Comparison of ENCODE assay signal across 6 cellular contexts in the genomic region with DNA sequence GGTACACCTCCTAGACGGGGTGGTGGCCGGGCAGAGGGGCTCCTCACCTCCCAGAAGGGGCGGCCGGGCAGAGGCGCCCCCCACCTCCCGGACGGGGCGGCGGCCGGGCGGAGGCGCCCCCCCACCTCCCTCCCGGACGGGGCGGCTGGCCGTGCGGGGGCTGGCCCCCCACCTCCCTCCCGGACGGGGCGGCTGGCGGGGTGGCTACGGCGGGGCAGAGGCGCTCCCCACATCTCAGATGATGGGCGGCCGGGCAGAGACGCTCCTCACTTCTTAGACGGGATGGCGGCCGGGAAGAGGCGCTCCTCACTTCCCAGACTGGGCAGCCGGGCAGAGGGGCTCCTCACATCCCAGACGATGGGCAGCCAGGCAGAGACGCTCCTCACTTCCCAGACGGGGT. TPM values are rescaled to one million over a fixed set of nuclear protein-coding genes. Genes with fewer than 3 reads are reported as not detected.
DNase-seq lines count a peak whose midpoint lies in the region; ATAC-seq, FAIRE-seq and TF ChIP-seq lines count a peak whose summit lies in the region.
"Not testable (repeated sequence)": the region's sequence is repeated elsewhere in the genome, so short reads cannot be mapped to it uniquely, and the experiment has no call there.

No MANE protein-coding gene starts in this region.

- H3K27ac ChIP-seq in K562 (ENCODE audit: extremely low read depth, low read depth, low read length); neural progenitor cell: not testable (repeated sequence)

- not testable (repeated sequence) for DNase-seq in Caco-2; activated CD8-positive, alpha-beta memory T cell treated with anti-CD3 and anti-CD28 coated beads, Interleukin-2, amount 10 ng/mL, durations not matched to agents 7 days and 5 days; K562 (ENCODE audit: extremely low read depth in 1 of 4, low spot score in 3 of 4); glutamatergic neuron; memory B cell (ENCODE audit: low spot score in 2 of 2); neural progenitor cell (ENCODE audit: low spot score)

- not testable (repeated sequence) for H3K9ac ChIP-seq in K562 (ENCODE audit: insufficient read depth in 1 of 2, low read depth in 2 of 2, low read length in 2 of 2); neural progenitor cell

- intact Hi-C loops in Caco-2 (cut with micrococcal nuclease; ENCODE audit: unreplicated experiment); K562 (cut with micrococcal nuclease): not testable (repeated sequence)

- TF ChIP-seq RAD21 in K562 (CRISPR knock-in tag; conservative IDR thresholded peaks at IDR 0.05 in 1 of 2, IDR thresholded peaks at IDR 0.05 in 1 of 2): not testable (repeated sequence)

- not testable (repeated sequence) for H3K27me3 Mint-ChIP-seq in Caco-2 (ENCODE audit: insufficient read depth, unreplicated experiment); activated CD8-positive, alpha-beta memory T cell treated with anti-CD3 and anti-CD28 coated beads, Interleukin-2, amount 10 ng/mL, durations not matched to agents 7 days and 5 days; memory B cell; neural progenitor cell (ENCODE audit: insufficient read depth, low read depth)
- H3K27me3 Mint-ChIP-seq in glutamatergic neuron (ENCODE audit: unreplicated experiment): peaks cover 11% of the 10 kb centered on the region

- CTCF ChIA-PET in Caco-2 (lab: Charles Lee); activated CD8-positive, alpha-beta memory T cell treated with anti-CD3 and anti-CD28 coated beads, Interleukin-2, amount 10 ng/mL, durations not matched to agents 7 days and 5 days (lab: Charles Lee); K562 (lab: Yijun Ruan, JAX; ENCODE audit: low intra/inter-chr PET ratio): not testable (repeated sequence)

- peaks cover 34% of the 10 kb centered on the region for H3K36me3 Mint-ChIP-seq in Caco-2 (ENCODE audit: insufficient read depth, unreplicated experiment)
- not testable (repeated sequence) for H3K36me3 Mint-ChIP-seq in activated CD8-positive, alpha-beta memory T cell treated with anti-CD3 and anti-CD28 coated beads, Interleukin-2, amount 10 ng/mL, durations not matched to agents 7 days and 5 days; glutamatergic neuron (ENCODE audit: unreplicated experiment); memory B cell
- H3K36me3 Mint-ChIP-seq in neural progenitor cell: peaks cover 13% of the 10 kb centered on the region

- H2AFZ ChIP-seq in K562 (ENCODE audit: low read depth, low read length); neural progenitor cell (replicated peaks): not testable (repeated sequence)

- not testable (repeated sequence) for H3K9me3 ChIP-seq in Caco-2; K562 (replicated peaks; ENCODE audit: control insufficient read depth, insufficient read depth, low read depth, low read length); neural progenitor cell (ENCODE audit: low read depth)

- H3K4me1 Mint-ChIP-seq in Caco-2 (ENCODE audit: low read depth, unreplicated experiment) (peaks cover 20% of the 10 kb centered on the region), glutamatergic neuron (ENCODE audit: low read depth, unreplicated experiment) (peaks cover 10% of the 10 kb centered on the region), memory B cell (peaks cover 19% of the 10 kb centered on the region), neural progenitor cell (peaks cover 18% of the 10 kb centered on the region)
- peaks cover 27% of the 10 kb centered on the region for H3K4me1 Mint-ChIP-seq in activated CD8-positive, alpha-beta memory T cell treated with anti-CD3 and anti-CD28 coated beads, Interleukin-2, amount 10 ng/mL, durations not matched to agents 7 days and 5 days

- BruUV-seq in Caco-2 (replicated peaks; lab: Mats Ljungman, UMichigan); K562 (replicated peaks; lab: Mats Ljungman, UMichigan): not testable (repeated sequence)

- not testable (repeated sequence) for H3K36me3 ChIP-seq in Caco-2 (ENCODE audit: control insufficient read depth, insufficient read depth, low read length); neural progenitor cell
- H3K36me3 ChIP-seq in K562 (ENCODE audit: control insufficient read depth, insufficient read depth, low read length): peaks cover 25% of the 10 kb centered on the region

- H3K4me2 ChIP-seq in K562 (ENCODE audit: insufficient read depth, low read length); neural progenitor cell: not testable (repeated sequence)

- not testable (repeated sequence) for H3K9me1 ChIP-seq in K562 (ENCODE audit: control insufficient read depth, insufficient read depth, low read length)

- ATAC-seq in activated CD8-positive, alpha-beta memory T cell treated with anti-CD3 and anti-CD28 coated beads, Interleukin-2, amount 10 ng/mL, durations not matched to agents 7 days and 5 days; K562; memory B cell (ENCODE audit: low read depth): not testable (repeated sequence)

- WGBS in K562 (ENCODE audit: insufficient coverage, low coverage, missing lambda C conversion rate): no CpG with 5 or more reads among the region's 35 CpGs

- TF ChIP-seq POLR2A in K562 (conservative IDR thresholded peaks at IDR 0.05): not testable (repeated sequence)

- H3K4me1 ChIP-seq in Caco-2, neural progenitor cell: not testable (repeated sequence)
- H3K4me1 ChIP-seq in K562 (replicated peaks in 1 of 2; ENCODE audit: control insufficient read depth in 2 of 2, insufficient read depth in 2 of 2, low read length in 2 of 2): peaks cover 27 to 28% of the 10 kb centered on the region in 2 experiments; a peak in 4 of 5 replicates

- POLR2A ChIA-PET in Caco-2 (lab: Charles Lee); K562 (lab: Yijun Ruan, JAX): not testable (repeated sequence)

- TF ChIP-seq CTCF in Caco-2 (IDR thresholded peaks at IDR 0.05; ENCODE audit: insufficient read depth in 1 of 2, low read depth in 1 of 2, low read length in 1 of 2, severe bottlenecking in 1 of 2, unreplicated experiment in 1 of 2); K562 (IDR thresholded peaks at IDR 0.05 in 2 of 3, conservative IDR thresholded peaks at IDR 0.05 in 1 of 3; ENCODE audit: insufficient read depth in 2 of 3, low read depth in 1 of 3, low read length in 3 of 3); glutamatergic neuron (IDR thresholded peaks at IDR 0.05; ENCODE audit: partially characterized antibody, unreplicated experiment); neural progenitor cell (IDR thresholded peaks at IDR 0.05): not testable (repeated sequence)

- H3K4me3 ChIP-seq in Caco-2 (ENCODE audit: low read depth, low read length); K562; neural progenitor cell: not testable (repeated sequence)

- in situ Hi-C loops in K562 (cut with MboI): not testable (repeated sequence)

- H3K79me2 ChIP-seq in K562 (ENCODE audit: control insufficient read depth, insufficient read depth, low read length): peaks cover 52% of the 10 kb centered on the region
- peaks cover 36% of the 10 kb centered on the region for H3K79me2 ChIP-seq in neural progenitor cell (ENCODE audit: low read depth)

- not testable (repeated sequence) for H3K27me3 ChIP-seq in Caco-2 (replicated peaks; ENCODE audit: control insufficient read depth, insufficient read depth, low read length); K562 (ENCODE audit: control insufficient read depth in 2 of 2, insufficient read depth in 2 of 2, low read length in 2 of 2); neural progenitor cell

- H3K9me3 Mint-ChIP-seq in Caco-2 (ENCODE audit: unreplicated experiment); activated CD8-positive, alpha-beta memory T cell treated with anti-CD3 and anti-CD28 coated beads, Interleukin-2, amount 10 ng/mL, durations not matched to agents 7 days and 5 days (ENCODE audit: low read depth); glutamatergic neuron (ENCODE audit: unreplicated experiment); memory B cell; neural progenitor cell: not testable (repeated sequence)

- not testable (repeated sequence) for TF ChIP-seq EP300 in K562 (IDR thresholded peaks at IDR 0.05; ENCODE audit: low read length)

- H3F3A ChIP-seq in neural progenitor cell (ENCODE audit: low read depth): peaks cover 16% of the 10 kb centered on the region

- peak overlapping the region; percentile 88 for H3K4me3 Mint-ChIP-seq in Caco-2 (ENCODE audit: unreplicated experiment)
- H3K4me3 Mint-ChIP-seq in activated CD8-positive, alpha-beta memory T cell treated with anti-CD3 and anti-CD28 coated beads, Interleukin-2, amount 10 ng/mL, durations not matched to agents 7 days and 5 days: peak overlapping the region; percentile 22
- H3K4me3 Mint-ChIP-seq in glutamatergic neuron (ENCODE audit: unreplicated experiment): peak overlapping the region; percentile 57
- peak overlapping the region; percentile 21 for H3K4me3 Mint-ChIP-seq in memory B cell
- peak overlapping the region; percentile 73 for H3K4me3 Mint-ChIP-seq in neural progenitor cell

- FAIRE-seq in K562 (lab: Jason Lieb, UNC): not testable (repeated sequence)

- not testable (repeated sequence) for H3K27ac Mint-ChIP-seq in Caco-2 (ENCODE audit: unreplicated experiment); activated CD8-positive, alpha-beta memory T cell treated with anti-CD3 and anti-CD28 coated beads, Interleukin-2, amount 10 ng/mL, durations not matched to agents 7 days and 5 days; memory B cell; neural progenitor cell
- peak overlapping the region; percentile 80 for H3K27ac Mint-ChIP-seq in glutamatergic neuron (ENCODE audit: unreplicated experiment)

- not testable (repeated sequence) for H4K20me1 ChIP-seq in K562 (replicated peaks; ENCODE audit: control insufficient read depth, insufficient read depth, low read length)
- peaks cover 12% of the 10 kb centered on the region for H4K20me1 ChIP-seq in neural progenitor cell (ENCODE audit: low read depth)

RNA-seq across cellular contexts. Expression of a gene that starts 2.1 kb away (rescaled TPM):
- 306 and 366 TPM in 2 replicates for total RNA-seq in Caco-2 (2022)
- 100 to 1,000 TPM; 108 to 163 TPM for total RNA-seq in activated CD8-positive, alpha-beta memory T cell treated with anti-CD3 and anti-CD28 coated beads, Interleukin-2, amount 10 ng/mL, durations not matched to agents 7 days and 5 days
- total RNA-seq in K562 (2011; cell fraction: chromatin; rRNA removed; ENCODE audit: low replicate concordance): 358 and 605 TPM in 2 replicates
- total RNA-seq in K562 (2011; cell fraction: nucleolus; rRNA removed): 442 and 449 TPM in 2 replicates
- 467 and 490 TPM in 2 replicates for total RNA-seq in K562 (2011; cell fraction: nucleoplasm; rRNA removed)
- 128 and 132 TPM in 2 replicates for total RNA-seq in K562 (2014; rRNA removed)
- total RNA-seq in K562 (2014; rRNA removed; fragmentation: Illumina TruSeq; extraction: Trizol): 95.2 and 104 TPM in 2 replicates
- 124 and 125 TPM in 2 replicates for total RNA-seq in K562 (2015; rRNA removed; fragmentation: Illumina TruSeq; extraction: Trizol)
- total RNA-seq in K562 (2021): 193 and 197 TPM in 2 replicates
- polyA plus RNA-seq in K562 (2011; rRNA removed): 159 and 196 TPM in 2 replicates
- 195 and 205 TPM in 2 replicates for polyA plus RNA-seq in K562 (2011; cell fraction: cytosol; rRNA removed)
- polyA plus RNA-seq in K562 (2011; cell fraction: nucleus; rRNA removed): 158 and 198 TPM in 2 replicates
- 135 and 352 TPM in 2 replicates for polyA plus RNA-seq in K562 (2012)
- 180 and 197 TPM in 2 replicates for polyA plus RNA-seq in K562 (2014; fragmentation: Illumina TruSeq; extraction: Trizol)
- polyA plus RNA-seq in K562 (2014; fragmentation: Nextera tagmentation; extraction: Ambion mirVana): 10 to 100 TPM; 19.5 to 46.2 TPM
- polyA plus RNA-seq in K562 (2014; rRNA removed): 145 and 151 TPM in 2 replicates
- 167 and 177 TPM in 2 replicates for polyA minus RNA-seq in K562 (2011; rRNA and poly(A)+ RNA removed)
- polyA minus RNA-seq in K562 (2011; cell fraction: cytosol; rRNA and poly(A)+ RNA removed): 92.7 and 93.6 TPM in 2 replicates
- polyA minus RNA-seq in K562 (2011; cell fraction: nucleus; rRNA and poly(A)+ RNA removed): 42.5 and 79.6 TPM in 2 replicates
- total RNA-seq in glutamatergic neuron (ENCODE audit: unreplicated experiment): 193 TPM
- 129 and 203 TPM in 2 replicates for total RNA-seq in neural progenitor cell (ENCODE audit: low replicate concordance)

RNA-seq across cellular contexts. Expression of a gene that starts 8.5 kb away (rescaled TPM):
- total RNA-seq in Caco-2 (2022) (43.2 and 47.7 TPM in 2 replicates), K562 (2014; rRNA removed) (31.2 and 38.7 TPM in 2 replicates), K562 (2014; rRNA removed; fragmentation: Illumina TruSeq; extraction: Trizol) (20.4 and 23.0 TPM in 2 replicates), K562 (2015; rRNA removed; fragmentation: Illumina TruSeq; extraction: Trizol) (31.3 and 33.5 TPM in 2 replicates), K562 (2021) (25.5 and 28.6 TPM in 2 replicates), glutamatergic neuron (ENCODE audit: unreplicated experiment) (32.7 TPM), neural progenitor cell (ENCODE audit: low replicate concordance) (10.4 and 20.7 TPM in 2 replicates)
- total RNA-seq in activated CD8-positive, alpha-beta memory T cell treated with anti-CD3 and anti-CD28 coated beads, Interleukin-2, amount 10 ng/mL, durations not matched to agents 7 days and 5 days: 10 to 100 TPM; 30.1 to 31.2 TPM
- 48.5 and 85.1 TPM in 2 replicates for total RNA-seq in K562 (2011; cell fraction: chromatin; rRNA removed; ENCODE audit: low replicate concordance)
- 45.9 and 54.7 TPM in 2 replicates for total RNA-seq in K562 (2011; cell fraction: nucleolus; rRNA removed)
- 43.9 and 49.8 TPM in 2 replicates for total RNA-seq in K562 (2011; cell fraction: nucleoplasm; rRNA removed)
- polyA plus RNA-seq in K562 (2011; rRNA removed) (14.1 and 16.7 TPM in 2 replicates), K562 (2014; fragmentation: Illumina TruSeq; extraction: Trizol) (31.1 and 35.5 TPM in 2 replicates), K562 (2014; fragmentation: Nextera tagmentation; extraction: Ambion mirVana) (10 to 100 TPM; 19.7 to 31.6 TPM), K562 (2014; rRNA removed) (24.9 and 27.5 TPM in 2 replicates)
- polyA plus RNA-seq in K562 (2011; cell fraction: cytosol; rRNA removed): 19.3 and 19.7 TPM in 2 replicates
- 37.0 and 59.4 TPM in 2 replicates for polyA plus RNA-seq in K562 (2011; cell fraction: nucleus; rRNA removed)
- polyA plus RNA-seq in K562 (2012): 30.8 and 37.2 TPM in 2 replicates
- 20.5 and 26.5 TPM in 2 replicates for polyA minus RNA-seq in K562 (2011; rRNA and poly(A)+ RNA removed)
- 17.9 and 24.6 TPM in 2 replicates for polyA minus RNA-seq in K562 (2011; cell fraction: cytosol; rRNA and poly(A)+ RNA removed)
- 16.6 and 18.9 TPM in 2 replicates for polyA minus RNA-seq in K562 (2011; cell fraction: nucleus; rRNA and poly(A)+ RNA removed)

RNA-seq across cellular contexts. Expression of a gene that starts 25.6 kb away (rescaled TPM):
- total RNA-seq in Caco-2 (2022) (94.9 and 95.7 TPM in 2 replicates), K562 (2014; rRNA removed) (82.8 and 118 TPM in 2 replicates), K562 (2014; rRNA removed; fragmentation: Illumina TruSeq; extraction: Trizol) (108 and 113 TPM in 2 replicates), K562 (2015; rRNA removed; fragmentation: Illumina TruSeq; extraction: Trizol) (52.3 and 56.9 TPM in 2 replicates), K562 (2021) (272 and 282 TPM in 2 replicates), glutamatergic neuron (ENCODE audit: unreplicated experiment) (30.4 TPM), neural progenitor cell (ENCODE audit: low replicate concordance) (30.0 and 31.1 TPM in 2 replicates)
- total RNA-seq in activated CD8-positive, alpha-beta memory T cell treated with anti-CD3 and anti-CD28 coated beads, Interleukin-2, amount 10 ng/mL, durations not matched to agents 7 days and 5 days: 10 to 100 TPM; 26.6 to 36.7 TPM
- 269 and 490 TPM in 2 replicates for total RNA-seq in K562 (2011; cell fraction: chromatin; rRNA removed; ENCODE audit: low replicate concordance)
- total RNA-seq in K562 (2011; cell fraction: nucleolus; rRNA removed): 337 and 417 TPM in 2 replicates
- total RNA-seq in K562 (2011; cell fraction: nucleoplasm; rRNA removed): 304 and 321 TPM in 2 replicates
- polyA plus RNA-seq in K562 (2011; rRNA removed) (311 and 380 TPM in 2 replicates), K562 (2014; fragmentation: Illumina TruSeq; extraction: Trizol) (286 and 323 TPM in 2 replicates), K562 (2014; fragmentation: Nextera tagmentation; extraction: Ambion mirVana) (100 to 1,000 TPM; 308 to 385 TPM), K562 (2014; rRNA removed) (294 and 314 TPM in 2 replicates)
- 268 and 371 TPM in 2 replicates for polyA plus RNA-seq in K562 (2011; cell fraction: cytosol; rRNA removed)
- polyA plus RNA-seq in K562 (2011; cell fraction: nucleus; rRNA removed): 618 and 678 TPM in 2 replicates
- 146 and 173 TPM in 2 replicates for polyA plus RNA-seq in K562 (2012)
- polyA minus RNA-seq in K562 (2011; rRNA and poly(A)+ RNA removed): 161 and 230 TPM in 2 replicates
- polyA minus RNA-seq in K562 (2011; cell fraction: cytosol; rRNA and poly(A)+ RNA removed): 85.6 and 104 TPM in 2 replicates
- polyA minus RNA-seq in K562 (2011; cell fraction: nucleus; rRNA and poly(A)+ RNA removed): 144 and 221 TPM in 2 replicates

RNA-seq across cellular contexts. Expression of a gene that starts 28.5 kb away (rescaled TPM):
- 97.8 and 108 TPM in 2 replicates for total RNA-seq in Caco-2 (2022)
- total RNA-seq in activated CD8-positive, alpha-beta memory T cell treated with anti-CD3 and anti-CD28 coated beads, Interleukin-2, amount 10 ng/mL, durations not matched to agents 7 days and 5 days: 10 to 100 TPM; 26.0 to 26.5 TPM
- 93.5 and 200 TPM in 2 replicates for total RNA-seq in K562 (2011; cell fraction: chromatin; rRNA removed; ENCODE audit: low replicate concordance)
- 179 and 193 TPM in 2 replicates for total RNA-seq in K562 (2011; cell fraction: nucleolus; rRNA removed)
- total RNA-seq in K562 (2011; cell fraction: nucleoplasm; rRNA removed): 133 and 149 TPM in 2 replicates
- total RNA-seq in K562 (2014; rRNA removed): 27.9 and 34.1 TPM in 2 replicates
- total RNA-seq in K562 (2014; rRNA removed; fragmentation: Illumina TruSeq; extraction: Trizol): 34.5 and 35.7 TPM in 2 replicates
- 27.9 and 28.2 TPM in 2 replicates for total RNA-seq in K562 (2015; rRNA removed; fragmentation: Illumina TruSeq; extraction: Trizol)
- 48.8 and 49.8 TPM in 2 replicates for total RNA-seq in K562 (2021)
- polyA plus RNA-seq in K562 (2011; rRNA removed): 73.9 and 87.9 TPM in 2 replicates
- 125 and 133 TPM in 2 replicates for polyA plus RNA-seq in K562 (2011; cell fraction: cytosol; rRNA removed)
- polyA plus RNA-seq in K562 (2011; cell fraction: nucleus; rRNA removed): 272 and 287 TPM in 2 replicates
- polyA plus RNA-seq in K562 (2012): 36.4 and 40.1 TPM in 2 replicates
- polyA plus RNA-seq in K562 (2014; fragmentation: Illumina TruSeq; extraction: Trizol): 54.6 and 55.2 TPM in 2 replicates
- 10 to 100 TPM; 24.7 to 40.7 TPM for polyA plus RNA-seq in K562 (2014; fragmentation: Nextera tagmentation; extraction: Ambion mirVana)
- 54.6 and 55.0 TPM in 2 replicates for polyA plus RNA-seq in K562 (2014; rRNA removed)
- polyA minus RNA-seq in K562 (2011; rRNA and poly(A)+ RNA removed): 95.1 and 110 TPM in 2 replicates
- polyA minus RNA-seq in K562 (2011; cell fraction: cytosol; rRNA and poly(A)+ RNA removed): 31.7 and 35.4 TPM in 2 replicates
- polyA minus RNA-seq in K562 (2011; cell fraction: nucleus; rRNA and poly(A)+ RNA removed): 44.6 and 66.4 TPM in 2 replicates
- 21.2 TPM for total RNA-seq in glutamatergic neuron (ENCODE audit: unreplicated experiment)
- 55.2 and 89.0 TPM in 2 replicates for total RNA-seq in neural progenitor cell (ENCODE audit: low replicate concordance)

RNA-seq across cellular contexts. Expression of a gene that starts 40.6 kb away (rescaled TPM):
- total RNA-seq in Caco-2 (2022): 118 and 126 TPM in 2 replicates
- 10 to 100 TPM; 73.9 to 91.5 TPM for total RNA-seq in activated CD8-positive, alpha-beta memory T cell treated with anti-CD3 and anti-CD28 coated beads, Interleukin-2, amount 10 ng/mL, durations not matched to agents 7 days and 5 days
- 76.0 and 138 TPM in 2 replicates for total RNA-seq in K562 (2011; cell fraction: chromatin; rRNA removed; ENCODE audit: low replicate concordance)
- total RNA-seq in K562 (2011; cell fraction: nucleolus; rRNA removed): 134 and 149 TPM in 2 replicates
- total RNA-seq in K562 (2011; cell fraction: nucleoplasm; rRNA removed): 122 and 136 TPM in 2 replicates
- 132 and 142 TPM in 2 replicates for total RNA-seq in K562 (2014; rRNA removed)
- 142 and 147 TPM in 2 replicates for total RNA-seq in K562 (2014; rRNA removed; fragmentation: Illumina TruSeq; extraction: Trizol)
- 137 and 139 TPM in 2 replicates for total RNA-seq in K562 (2015; rRNA removed; fragmentation: Illumina TruSeq; extraction: Trizol)
- 139 TPM in 2 replicates for total RNA-seq in K562 (2021)
- 205 and 232 TPM in 2 replicates for polyA plus RNA-seq in K562 (2011; rRNA removed)
- polyA plus RNA-seq in K562 (2011; cell fraction: cytosol; rRNA removed): 349 and 363 TPM in 2 replicates
- polyA plus RNA-seq in K562 (2011; cell fraction: nucleus; rRNA removed): 108 and 126 TPM in 2 replicates
- 139 and 188 TPM in 2 replicates for polyA plus RNA-seq in K562 (2012)
- polyA plus RNA-seq in K562 (2014; fragmentation: Illumina TruSeq; extraction: Trizol): 121 and 127 TPM in 2 replicates
- polyA plus RNA-seq in K562 (2014; fragmentation: Nextera tagmentation; extraction: Ambion mirVana): 100 to 1,000 TPM; 455 to 524 TPM
- 152 and 159 TPM in 2 replicates for polyA plus RNA-seq in K562 (2014; rRNA removed)
- polyA minus RNA-seq in K562 (2011; rRNA and poly(A)+ RNA removed): 121 and 192 TPM in 2 replicates
- 33.1 and 51.2 TPM in 2 replicates for polyA minus RNA-seq in K562 (2011; cell fraction: cytosol; rRNA and poly(A)+ RNA removed)
- polyA minus RNA-seq in K562 (2011; cell fraction: nucleus; rRNA and poly(A)+ RNA removed): 44.2 and 59.3 TPM in 2 replicates
- total RNA-seq in glutamatergic neuron (ENCODE audit: unreplicated experiment): 85.1 TPM
- 53.5 and 59.5 TPM in 2 replicates for total RNA-seq in neural progenitor cell (ENCODE audit: low replicate concordance)

Comparison
In these comparisons a context has a peak if more than half of its experiments do, and no peak if none do; other contexts are left out.
1. H3K4me3 Mint-ChIP-seq: peak in every context shown above with its lines; median percentile 88 in Caco-2; 73 in neural progenitor cell; 57 in glutamatergic neuron; 22 in activated CD8-positive, alpha-beta memory T cell treated with anti-CD3 and anti-CD28 coated beads, Interleukin-2, amount 10 ng/mL, durations not matched to agents 7 days and 5 days; 21 in memory B cell.